Comparison of ENCODE assay signal across 33 cellular contexts in genomic region chr6:16092140-16092539, GRCh38. TPM values are rescaled to one million over a fixed set of nuclear protein-coding genes. Genes with fewer than 3 reads are reported as not detected.
DNase-seq lines count a peak whose midpoint lies in the region; ATAC-seq, FAIRE-seq and TF ChIP-seq lines count a peak whose summit lies in the region.
"Had no signal": no experiment of that assay in that cellular context is flagged by ENCODE, and none has a peak within 500 bp of the region (broad histone marks: within the 10 kb centered on the region; RNA-seq: fewer than 3 reads in every experiment).

No MANE protein-coding gene starts in this region.

- no peaks in the 10 kb centered on the region for H3K27me3 Mint-ChIP-seq in stimulated activated memory B cell treated with anti-CD40 and anti-IgM and Interleukin-4, amounts not matched to agents 10 μg/mL and 1 μg/mL and 100 μg/mL, for 72 hours

- peaks cover 23% of the 10 kb centered on the region for H3K4me1 ChIP-seq in BLaER1
- H3K4me1 ChIP-seq in K562 (replicated peaks in 1 of 2; ENCODE audit: control insufficient read depth in 2 of 2, insufficient read depth in 2 of 2, low read length in 2 of 2): peaks cover 0 to 12% of the 10 kb centered on the region in 2 experiments; a peak in 4 of 5 replicates
- no peaks in the 10 kb centered on the region for H3K4me1 ChIP-seq in prostate gland (replicated peaks)
- H3K4me1 ChIP-seq: lower lobe of right lung, Peyer's patch, SJCRH30 had no signal

- no peaks in the 10 kb centered on the region for H3K79me2 ChIP-seq in K562 (ENCODE audit: control insufficient read depth, insufficient read depth, low read length)

- H2AFZ ChIP-seq in K562 (ENCODE audit: low read depth, low read length): 0 out of 2 replicates have a peak overlapping the region, but pooled peaks have one; percentile 3

- CTCF ChIA-PET in K562 (lab: Yijun Ruan, JAX; ENCODE audit: low intra/inter-chr PET ratio): no interaction called here

- peak overlapping the region; percentile 4; the same call in 1 of the 2 replicates for H3K27ac ChIP-seq in BLaER1
- H3K27ac ChIP-seq in K562 (ENCODE audit: extremely low read depth, low read depth, low read length): no peak overlapping the region
- no peak overlapping the region for H3K27ac ChIP-seq in prostate gland
- H3K27ac ChIP-seq: dorsolateral prefrontal cortex, lower lobe of right lung, Peyer's patch, psoas muscle, SJCRH30, transverse colon had no signal

- peak; percentile 33 for DNase-seq in GF-D8 (lab: John Stamatoyannopoulos, UW)
- DNase-seq in NB4 (ENCODE audit: low read depth): peak; percentile 60
- no peak for DNase-seq in K562 (ENCODE audit: extremely low read depth in 1 of 4, low spot score in 3 of 4)
- no peak for DNase-seq in prostate gland (ENCODE audit: low spot score)
- no peak for DNase-seq in HCEC 1CT
- DNase-seq: ACHN; activated CD4-positive, alpha-beta T cell treated with anti-CD3 and anti-CD28 coated beads for 1 hour; activated CD8-positive, alpha-beta T cell treated with anti-CD3 and anti-CD28 coated beads for 36 hours; activated naive CD4-positive, alpha-beta T cell treated with anti-CD3 and anti-CD28 coated beads, Interleukin-2, amount 50 U/mL, for 16 hours; cerebellar nuclear complex; COR-L47; dorsolateral prefrontal cortex; HFFc6; lower lobe of right lung; naive thymus-derived CD8-positive, alpha-beta T cell; NCI-H1417 treated with DMSO at 0.1 percent for 48 hours; NCI-H2081 treated with DMSO at 0.1 percent for 48 hours; NCI-H2227 treated with DMSO at 0.1 percent for 48 hours; NCI-H69; Peyer's patch; psoas muscle; SJCRH30; T-helper 1 cell; transverse colon had no signal

- no peak overlapping the region for H3K4me3 Mint-ChIP-seq in stimulated activated memory B cell treated with anti-CD40 and anti-IgM and Interleukin-4, amounts not matched to agents 10 μg/mL and 1 μg/mL and 100 μg/mL, for 72 hours
- H3K4me3 Mint-ChIP-seq: activated CD8-positive, alpha-beta T cell treated with anti-CD3 and anti-CD28 coated beads for 36 hours; brain; HFFc6; IgD-negative memory B cell; naive thymus-derived CD8-positive, alpha-beta T cell; stimulated activated effector memory CD8-positive, alpha-beta T cell treated with anti-CD3 and anti-CD28 coated beads, Interleukin-12 subunit alpha, Interleukin-12 subunit beta, amount 100 ng/mL, for 72 hours had no signal

- no peaks in the 10 kb centered on the region for H3K9me1 ChIP-seq in K562 (ENCODE audit: control insufficient read depth, insufficient read depth, low read length)

- H3K36me3 ChIP-seq in BLaER1 (no peaks in the 10 kb centered on the region), K562 (ENCODE audit: control insufficient read depth, insufficient read depth, low read length) (no peaks in the 10 kb centered on the region), prostate gland (no peaks in the 10 kb centered on the region)
- H3K36me3 ChIP-seq: lower lobe of right lung, Peyer's patch, SJCRH30, transverse colon had no signal

- FAIRE-seq in K562 (lab: Jason Lieb, UNC): no peak
- FAIRE-seq: frontal cortex, TTC549 had no signal

- H3K36me3 Mint-ChIP-seq in stimulated activated memory B cell treated with anti-CD40 and anti-IgM and Interleukin-4, amounts not matched to agents 10 μg/mL and 1 μg/mL and 100 μg/mL, for 72 hours: no peaks in the 10 kb centered on the region
- H3K36me3 Mint-ChIP-seq: brain; IgD-negative memory B cell; stimulated activated effector memory CD8-positive, alpha-beta T cell treated with anti-CD3 and anti-CD28 coated beads, Interleukin-12 subunit alpha, Interleukin-12 subunit beta, amount 100 ng/mL, for 72 hours had no signal

- POLR2A ChIA-PET in K562 (lab: Yijun Ruan, JAX): interaction anchor here (0.6 to 1.1 kb wide), 3 partner anchors 15 to 245 kb away, joined by 3 to 6 read pairs (median 3); no protein-coding TSS in a partner anchor

- H4K20me1 ChIP-seq in BLaER1: no peaks in the 10 kb centered on the region
- no peaks in the 10 kb centered on the region for H4K20me1 ChIP-seq in K562 (replicated peaks; ENCODE audit: control insufficient read depth, insufficient read depth, low read length)

- TF ChIP-seq CTCF in NB4 (IDR thresholded peaks at IDR 0.05; ENCODE audit: low read depth, low read length) (no peak), K562 (IDR thresholded peaks at IDR 0.05 in 2 of 3, conservative IDR thresholded peaks at IDR 0.05 in 1 of 3; ENCODE audit: insufficient read depth in 2 of 3, low read depth in 1 of 3, low read length in 3 of 3) (no peak), prostate gland (IDR thresholded peaks at IDR 0.05) (no peak)

- H3K27me3 ChIP-seq in BLaER1: no peaks in the 10 kb centered on the region
- no peaks in the 10 kb centered on the region for H3K27me3 ChIP-seq in K562 (ENCODE audit: control insufficient read depth in 2 of 2, insufficient read depth in 2 of 2, low read length in 2 of 2)
- H3K27me3 ChIP-seq in prostate gland (replicated peaks; ENCODE audit: insufficient read depth): no peaks in the 10 kb centered on the region
- H3K27me3 ChIP-seq: dorsolateral prefrontal cortex, Peyer's patch, SJCRH30, transverse colon had no signal

- H3K4me2 ChIP-seq in BLaER1 (peak overlapping the region; percentile 17), K562 (ENCODE audit: insufficient read depth, low read length) (no peak overlapping the region)

- no peaks in the 10 kb centered on the region for H3K9me3 Mint-ChIP-seq in stimulated activated memory B cell treated with anti-CD40 and anti-IgM and Interleukin-4, amounts not matched to agents 10 μg/mL and 1 μg/mL and 100 μg/mL, for 72 hours
- H3K9me3 Mint-ChIP-seq: activated CD8-positive, alpha-beta T cell treated with anti-CD3 and anti-CD28 coated beads for 36 hours; activated T-helper 2 cell treated with anti-CD3 and anti-CD28 coated beads, Interferon-gamma antibody, Interleukin-2, Interleukin-4, amounts not matched to agents 10 μg/mL and 5 μg/mL and 100 μg/mL, durations not matched to agents 14 hours and 24 hours and 36 hours; brain; HFFc6; stimulated activated effector memory CD8-positive, alpha-beta T cell treated with anti-CD3 and anti-CD28 coated beads, Interleukin-12 subunit alpha, Interleukin-12 subunit beta, amount 100 ng/mL, for 72 hours had no signal

- TF ChIP-seq RAD21 in K562 (CRISPR knock-in tag; conservative IDR thresholded peaks at IDR 0.05 in 1 of 2, IDR thresholded peaks at IDR 0.05 in 1 of 2): no peak

- ATAC-seq in K562: no peak
- ATAC-seq in GM18867 (IDR thresholded peaks at IDR 0.05; ENCODE audit: unreplicated experiment): no peak
- ATAC-seq in stimulated activated memory B cell treated with anti-CD40 and anti-IgM and Interleukin-4, amounts not matched to agents 10 μg/mL and 1 μg/mL and 100 μg/mL, for 72 hours: no peak
- ATAC-seq: activated CD8-positive, alpha-beta T cell treated with anti-CD3 and anti-CD28 coated beads for 36 hours; lower lobe of right lung; naive thymus-derived CD8-positive, alpha-beta T cell; psoas muscle; stimulated activated effector memory CD8-positive, alpha-beta T cell treated with anti-CD3 and anti-CD28 coated beads, Interleukin-12 subunit alpha, Interleukin-12 subunit beta, amount 100 ng/mL, for 72 hours had no signal

- no peaks in the 10 kb centered on the region for H3K9me3 ChIP-seq in BLaER1
- no peaks in the 10 kb centered on the region for H3K9me3 ChIP-seq in K562 (replicated peaks; ENCODE audit: control insufficient read depth, insufficient read depth, low read depth, low read length)
- H3K9me3 ChIP-seq in prostate gland: no peaks in the 10 kb centered on the region
- H3K9me3 ChIP-seq: lower lobe of right lung, Peyer's patch, psoas muscle, SJCRH30, transverse colon had no signal

- no peak overlapping the region for H3K4me3 ChIP-seq in BLaER1
- no peak overlapping the region for H3K4me3 ChIP-seq in NB4 (ENCODE audit: low read depth, low read length)
- H3K4me3 ChIP-seq in K562: no peak overlapping the region
- no peak overlapping the region for H3K4me3 ChIP-seq in prostate gland
- H3K4me3 ChIP-seq: dorsolateral prefrontal cortex, lower lobe of right lung, Peyer's patch, psoas muscle, SJCRH30, transverse colon had no signal

- no peak overlapping the region for H3K9ac ChIP-seq in BLaER1
- H3K9ac ChIP-seq in K562 (ENCODE audit: insufficient read depth in 1 of 2, low read depth in 2 of 2, low read length in 2 of 2): no peak overlapping the region

- no TSS peak for BruUV-seq in K562 (replicated peaks; lab: Mats Ljungman, UMichigan)

- TF ChIP-seq EP300 in K562 (IDR thresholded peaks at IDR 0.05; ENCODE audit: low read length): no peak

- in situ Hi-C loops in K562 (cut with MboI): no loop called here

- H3K27ac Mint-ChIP-seq in stimulated activated memory B cell treated with anti-CD40 and anti-IgM and Interleukin-4, amounts not matched to agents 10 μg/mL and 1 μg/mL and 100 μg/mL, for 72 hours: no peak overlapping the region
- H3K27ac Mint-ChIP-seq: activated CD8-positive, alpha-beta T cell treated with anti-CD3 and anti-CD28 coated beads for 36 hours; activated T-helper 2 cell treated with anti-CD3 and anti-CD28 coated beads, Interferon-gamma antibody, Interleukin-2, Interleukin-4, amounts not matched to agents 10 μg/mL and 5 μg/mL and 100 μg/mL, durations not matched to agents 14 hours and 24 hours and 36 hours; brain; HFFc6; IgD-negative memory B cell; stimulated activated effector memory CD8-positive, alpha-beta T cell treated with anti-CD3 and anti-CD28 coated beads, Interleukin-12 subunit alpha, Interleukin-12 subunit beta, amount 100 ng/mL, for 72 hours had no signal

- H3K4me1 Mint-ChIP-seq in stimulated activated memory B cell treated with anti-CD40 and anti-IgM and Interleukin-4, amounts not matched to agents 10 μg/mL and 1 μg/mL and 100 μg/mL, for 72 hours: peaks cover 4% of the 10 kb centered on the region
- H3K4me1 Mint-ChIP-seq: brain had no signal

- WGBS in K562 (ENCODE audit: insufficient coverage, low coverage, missing lambda C conversion rate): 63% methylated on average over 4 of the region's 4 CpGs
- WGBS in prostate gland: 86% methylated on average over 4 of the region's 4 CpGs

- TF ChIP-seq POLR2A in NB4 (IDR thresholded peaks at IDR 0.05; ENCODE audit: extremely low read depth, insufficient read length) (no peak), K562 (conservative IDR thresholded peaks at IDR 0.05) (no peak), prostate gland (IDR thresholded peaks at IDR 0.05) (no peak)

- intact Hi-C loops in K562 (cut with micrococcal nuclease) (no loop called here), prostate gland (cut with DNase I) (no loop called here)

RNA-seq across cellular contexts. Expression of gene MYLIP, which starts 36.7 kb away (rescaled TPM):
- 54.7 and 71.0 TPM in 2 replicates for total RNA-seq in K562 (2011; cell fraction: chromatin; rRNA removed; ENCODE audit: low replicate concordance)
- total RNA-seq in K562 (2011; cell fraction: nucleolus; rRNA removed): 35.4 TPM in 2 replicates
- 46.5 and 66.0 TPM in 2 replicates for total RNA-seq in K562 (2011; cell fraction: nucleoplasm; rRNA removed)
- 31.1 and 31.5 TPM in 2 replicates for total RNA-seq in K562 (2014; rRNA removed)
- 27.2 and 29.2 TPM in 2 replicates for total RNA-seq in K562 (2014; rRNA removed; fragmentation: Illumina TruSeq; extraction: Trizol)
- 37.8 and 43.5 TPM in 2 replicates for total RNA-seq in K562 (2015; rRNA removed; fragmentation: Illumina TruSeq; extraction: Trizol)
- total RNA-seq in K562 (2021): 32.5 and 34.4 TPM in 2 replicates
- 41.9 and 46.1 TPM in 2 replicates for polyA plus RNA-seq in K562 (2011; rRNA removed)
- polyA plus RNA-seq in K562 (2011; cell fraction: cytosol; rRNA removed): 21.3 and 30.8 TPM in 2 replicates
- polyA plus RNA-seq in K562 (2011; cell fraction: nucleus; rRNA removed): 66.4 and 72.9 TPM in 2 replicates
- 31.8 and 37.9 TPM in 2 replicates for polyA plus RNA-seq in K562 (2012)
- 27.1 and 29.8 TPM in 2 replicates for polyA plus RNA-seq in K562 (2014; fragmentation: Illumina TruSeq; extraction: Trizol)
- 10 to 100 TPM; 10.8 to 12.9 TPM for polyA plus RNA-seq in K562 (2014; fragmentation: Nextera tagmentation; extraction: Ambion mirVana)
- polyA plus RNA-seq in K562 (2014; rRNA removed): 33.4 and 37.1 TPM in 2 replicates
- polyA minus RNA-seq in K562 (2011; rRNA and poly(A)+ RNA removed): 49.0 and 49.4 TPM in 2 replicates
- polyA minus RNA-seq in K562 (2011; cell fraction: cytosol; rRNA and poly(A)+ RNA removed): 22.9 and 24.3 TPM in 2 replicates
- polyA minus RNA-seq in K562 (2011; cell fraction: nucleus; rRNA and poly(A)+ RNA removed): 36.1 and 55.1 TPM in 2 replicates
- total RNA-seq in prostate gland: 10 to 100 TPM; 39.6 to 58.1 TPM

Comparison
In these comparisons a context has a peak if more than half of its experiments do, and no peak if none do; other contexts are left out.
1. DNase-seq: peak in GF-D8 (single experiment) and NB4 (single experiment); none in K562 (0 of 4), prostate gland (single experiment) and HCEC 1CT (single experiment).